13 cellular contexts compared by ENCODE assay signal in the genomic region with DNA sequence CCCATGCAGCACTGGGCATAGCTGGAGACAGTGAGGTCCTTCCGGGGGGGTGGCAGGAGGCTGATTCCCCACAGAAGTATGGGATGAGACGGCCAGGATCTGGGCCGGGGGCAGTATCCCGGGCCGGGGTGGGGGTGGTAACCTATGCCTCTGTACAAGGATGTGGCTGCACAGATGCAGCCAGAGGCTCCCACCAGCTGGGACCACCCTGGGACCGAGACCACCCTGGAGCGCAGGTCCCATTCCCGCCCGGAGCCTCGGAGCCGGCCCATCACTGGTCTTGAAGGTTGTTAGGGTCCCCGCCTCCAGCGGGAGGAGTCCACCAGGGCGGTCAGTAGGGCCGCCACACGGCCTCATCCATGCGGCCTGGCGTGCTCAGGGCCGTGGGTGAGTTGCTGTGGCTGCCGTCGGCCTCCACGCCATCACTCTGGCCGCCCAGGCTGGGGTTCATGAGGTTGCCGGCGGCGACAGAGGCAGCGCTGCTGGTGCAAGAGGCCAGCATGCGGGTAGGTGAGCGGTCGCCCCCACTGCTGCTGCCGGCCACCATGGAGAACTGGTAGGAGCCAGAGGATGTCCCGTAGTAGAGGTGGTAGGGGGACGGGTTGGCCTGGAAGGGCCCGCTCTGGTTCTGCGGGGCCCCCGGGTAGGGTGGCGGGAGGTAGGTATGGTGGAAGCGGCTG. TPM values are rescaled to one million over a fixed set of nuclear protein-coding genes. Genes with fewer than 3 reads are reported as not detected.
A peak's percentile ranks its signal among the peaks of the same experiment; 100 is the strongest.
DNase-seq lines count a peak whose midpoint lies in the region; ATAC-seq and TF ChIP-seq lines count a peak whose summit lies in the region.
"Had no signal": no experiment of that assay in that cellular context is flagged by ENCODE, and none has a peak within 500 bp of the region (broad histone marks: within the 10 kb centered on the region; RNA-seq: fewer than 3 reads in every experiment).

No MANE protein-coding gene starts in this region.

- POLR2A ChIA-PET in naive thymus-derived CD8-positive, alpha-beta T cell (lab: Charles Lee): interaction anchor here (1.2 to 1.5 kb wide), 3 partner anchors 9 to 23 kb away, joined by 3 to 8 read pairs (median 4); no protein-coding TSS in a partner anchor

- H3K4me3 ChIP-seq in GM12865 (ENCODE audit: low read depth, low read length): no peak overlapping the region
- H3K4me3 ChIP-seq: BLaER1 treated with 17β-estradiol and CSF1 and Interleukin-3, amounts not matched to agents 10 nM and 100 nM had no signal

- peaks cover 90% of the 10 kb centered on the region for H3K36me3 Mint-ChIP-seq in activated T-helper 17 cell treated with anti-CD3 and anti-CD28 coated beads, Interleukin-2, amount 50 U/mL, for 72 hours (ENCODE audit: low read depth)
- H3K36me3 Mint-ChIP-seq in naive thymus-derived CD8-positive, alpha-beta T cell: peaks cover 0 to 59% (median 9%) of the 10 kb centered on the region in 3 donors
- H3K36me3 Mint-ChIP-seq in Calu3 (ENCODE audit: insufficient read depth, unreplicated experiment): no peaks in the 10 kb centered on the region

- DNase-seq in AG20443 (ENCODE audit: low spot score) (peak; percentile 8), GM12865 (ENCODE audit: low read depth) (peak; percentile 21), Calu3 (no peak), NCI-H146 treated with DMSO at 0.1 percent for 48 hours (lab: John Stamatoyannopoulos, UW; ENCODE audit: unreplicated experiment) (no peak), NCI-H510A treated with DMSO at 0.1 percent for 48 hours (lab: John Stamatoyannopoulos, UW) (no peak)
- DNase-seq in naive thymus-derived CD8-positive, alpha-beta T cell: no peak
- no peak for DNase-seq in effector CD8-positive, alpha-beta T cell (lab: John Stamatoyannopoulos, UW)
- DNase-seq: KG1, left ventricle myocardium superior, NCI-H1436 had no signal

- CTCF ChIA-PET in Calu3 (lab: Charles Lee): no interaction called here

- peak; percentile 1 for ATAC-seq in activated T-helper 17 cell treated with anti-CD3 and anti-CD28 coated beads, Interleukin-2, amount 50 U/mL, for 72 hours (replicated peaks)
- ATAC-seq in naive thymus-derived CD8-positive, alpha-beta T cell: no peak
- ATAC-seq: left ventricle myocardium superior, Right ventricle myocardium inferior had no signal

- H3K27me3 Mint-ChIP-seq in activated T-helper 17 cell treated with anti-CD3 and anti-CD28 coated beads, Interleukin-2, amount 50 U/mL, for 72 hours: no peaks in the 10 kb centered on the region
- H3K27me3 Mint-ChIP-seq in naive thymus-derived CD8-positive, alpha-beta T cell: no peaks in the 10 kb centered on the region
- peaks cover 24% of the 10 kb centered on the region for H3K27me3 Mint-ChIP-seq in Calu3 (ENCODE audit: unreplicated experiment)

- no peak for TF ChIP-seq CTCF in GM12865 (IDR thresholded peaks at IDR 0.05; ENCODE audit: insufficient read depth, low read depth, low read length, missing control alignments)
- TF ChIP-seq CTCF in Calu3 (IDR thresholded peaks at IDR 0.05; ENCODE audit: unreplicated experiment): no peak

- intact Hi-C loops in Calu3 (cut with micrococcal nuclease; ENCODE audit: unreplicated experiment): no loop called here

- peaks cover 23% of the 10 kb centered on the region for H3K4me1 Mint-ChIP-seq in activated T-helper 17 cell treated with anti-CD3 and anti-CD28 coated beads, Interleukin-2, amount 50 U/mL, for 72 hours
- H3K4me1 Mint-ChIP-seq in naive thymus-derived CD8-positive, alpha-beta T cell: peaks cover 17 to 66% (median 51%) of the 10 kb centered on the region in 4 donors
- H3K4me1 Mint-ChIP-seq in Calu3 (ENCODE audit: low read depth, unreplicated experiment): no peaks in the 10 kb centered on the region

- H3K27ac Mint-ChIP-seq in activated T-helper 17 cell treated with anti-CD3 and anti-CD28 coated beads, Interleukin-2, amount 50 U/mL, for 72 hours: peak overlapping the region; percentile 97
- H3K27ac Mint-ChIP-seq in naive thymus-derived CD8-positive, alpha-beta T cell: peak overlapping the region in 7 of 10 donors; percentile 17 to 90 (median 72)
- H3K27ac Mint-ChIP-seq in Calu3 (ENCODE audit: unreplicated experiment): no peak overlapping the region

- no TSS peak for BruUV-seq in Calu3 (replicated peaks; lab: Mats Ljungman, UMichigan)

- no peak overlapping the region for H3K4me3 Mint-ChIP-seq in activated T-helper 17 cell treated with anti-CD3 and anti-CD28 coated beads, Interleukin-2, amount 50 U/mL, for 72 hours
- peak overlapping the region in 1 of 10 donors; percentile 8 for H3K4me3 Mint-ChIP-seq in naive thymus-derived CD8-positive, alpha-beta T cell
- H3K4me3 Mint-ChIP-seq in Calu3 (ENCODE audit: low read depth, unreplicated experiment): no peak overlapping the region

- no peaks in the 10 kb centered on the region for H3K9me3 Mint-ChIP-seq in activated T-helper 17 cell treated with anti-CD3 and anti-CD28 coated beads, Interleukin-2, amount 50 U/mL, for 72 hours
- no peaks in the 10 kb centered on the region for H3K9me3 Mint-ChIP-seq in naive thymus-derived CD8-positive, alpha-beta T cell
- no peaks in the 10 kb centered on the region for H3K9me3 Mint-ChIP-seq in Calu3 (ENCODE audit: low read depth, unreplicated experiment)

RNA-seq across cellular contexts. Expression of gene RUNX3, which starts 28.1 kb away (rescaled TPM):
- total RNA-seq in activated T-helper 17 cell treated with anti-CD3 and anti-CD28 coated beads, Interleukin-2, amount 50 U/mL, for 72 hours: 100 to 1,000 TPM; 116 to 145 TPM
- total RNA-seq in naive thymus-derived CD8-positive, alpha-beta T cell: 10 to 100 TPM; 87.1 to 95.3 TPM
- polyA plus RNA-seq in naive thymus-derived CD8-positive, alpha-beta T cell: 10 to 100 TPM; 22.0 to 64.0 (median 54.0) TPM
- total RNA-seq in Calu3 (2022): 0.28 and 1.3 TPM in 2 replicates

Comparison
In these comparisons a context has a peak if more than half of its experiments do, and no peak if none do; other contexts are left out.
1. DNase-seq: peak in AG20443 (single experiment) and GM12865 (single experiment); none in naive thymus-derived CD8-positive, alpha-beta T cell (0 of 10), Calu3 (single experiment), effector CD8-positive, alpha-beta T cell (single experiment), NCI-H146 treated with DMSO at 0.1 percent for 48 hours (single experiment) and NCI-H510A treated with DMSO at 0.1 percent for 48 hours (single experiment).
2. RNA of gene RUNX3, which starts 28.1 kb away (total RNA-seq): 116 to 145 TPM in activated T-helper 17 cell treated with anti-CD3 and anti-CD28 coated beads, Interleukin-2, amount 50 U/mL, for 72 hours and 87.1 to 95.3 TPM in naive thymus-derived CD8-positive, alpha-beta T cell; 0.28 to 1.3 TPM in Calu3; every median in the first group is over 10 times any median in the second.